Comparison of ENCODE assay signal across 12 cellular contexts in genomic region chr12:27123642-27124041, GRCh38. TPM values are rescaled to one million over a fixed set of nuclear protein-coding genes. Genes with fewer than 3 reads are reported as not detected.
DNase-seq lines count a peak whose midpoint lies in the region; ATAC-seq, FAIRE-seq and TF ChIP-seq lines count a peak whose summit lies in the region.
"Had no signal": no experiment of that assay in that cellular context is flagged by ENCODE, and none has a peak within 500 bp of the region (broad histone marks: within the 10 kb centered on the region; RNA-seq: fewer than 3 reads in every experiment).

No MANE protein-coding gene starts in this region.

- H3K4me3 Mint-ChIP-seq in activated T-helper 2 cell treated with anti-CD3 and anti-CD28 coated beads, Interferon-gamma antibody, Interleukin-2, Interleukin-4, amounts not matched to agents 10 μg/mL and 5 μg/mL and 100 μg/mL, durations not matched to agents 14 hours and 24 hours and 36 hours (ENCODE audit: low read depth): no peak overlapping the region

- peak; percentile 62 for TF ChIP-seq CTCF in Loucy (conservative IDR thresholded peaks at IDR 0.05; ENCODE audit: low read length)
- peak; percentile 46 for TF ChIP-seq CTCF in bronchial epithelial cell (IDR thresholded peaks at IDR 0.05; ENCODE audit: insufficient read depth, low read length, severe bottlenecking)
- peak; percentile 26 for TF ChIP-seq CTCF in osteoblast (IDR thresholded peaks at IDR 0.05; ENCODE audit: extremely low read depth, low read depth, low read length)

- intact Hi-C loops in activated T-helper 2 cell treated with anti-CD3 and anti-CD28 coated beads, Interferon-gamma antibody, Interleukin-2, Interleukin-4, amounts not matched to agents 10 μg/mL and 5 μg/mL and 100 μg/mL, durations not matched to agents 14 hours and 24 hours and 36 hours (cut with micrococcal nuclease): loop anchor here (5.0 kb wide), 1 partner anchor 101 kb away; the partner anchor contains the start of gene MED21

- ATAC-seq in GM21717 (IDR thresholded peaks at IDR 0.05; ENCODE audit: unreplicated experiment): no peak

- no peaks in the 10 kb centered on the region for H3K9me3 ChIP-seq in Loucy (ENCODE audit: insufficient read depth, low read depth, low read length)
- no peaks in the 10 kb centered on the region for H3K9me3 ChIP-seq in osteoblast (ENCODE audit: low read depth, low read length)
- H3K9me3 ChIP-seq: sigmoid colon had no signal

- H3K27me3 Mint-ChIP-seq in activated T-helper 2 cell treated with anti-CD3 and anti-CD28 coated beads, Interferon-gamma antibody, Interleukin-2, Interleukin-4, amounts not matched to agents 10 μg/mL and 5 μg/mL and 100 μg/mL, durations not matched to agents 14 hours and 24 hours and 36 hours (ENCODE audit: low read depth): peaks cover 5% of the 10 kb centered on the region

- no peaks in the 10 kb centered on the region for H3F3A ChIP-seq in Loucy (ENCODE audit: low read depth)

- no peaks in the 10 kb centered on the region for H3K36me3 Mint-ChIP-seq in activated T-helper 2 cell treated with anti-CD3 and anti-CD28 coated beads, Interferon-gamma antibody, Interleukin-2, Interleukin-4, amounts not matched to agents 10 μg/mL and 5 μg/mL and 100 μg/mL, durations not matched to agents 14 hours and 24 hours and 36 hours (ENCODE audit: low read depth)

- H3K9ac ChIP-seq in Loucy (ENCODE audit: low read depth, low read length, poor library complexity, severe bottlenecking): no peak overlapping the region

- no peak for FAIRE-seq in bronchial epithelial cell (lab: Jason Lieb, UNC)

- H3K4me1 Mint-ChIP-seq in activated T-helper 2 cell treated with anti-CD3 and anti-CD28 coated beads, Interferon-gamma antibody, Interleukin-2, Interleukin-4, amounts not matched to agents 10 μg/mL and 5 μg/mL and 100 μg/mL, durations not matched to agents 14 hours and 24 hours and 36 hours (ENCODE audit: low read depth): peaks cover 2% of the 10 kb centered on the region

- no peak overlapping the region for H3K4me3 ChIP-seq in Loucy (ENCODE audit: low read length, poor library complexity, severe bottlenecking)
- no peak overlapping the region for H3K4me3 ChIP-seq in bronchial epithelial cell (ENCODE audit: low read depth, low read length)
- H3K4me3 ChIP-seq in osteoblast (ENCODE audit: insufficient read depth, low read length): no peak overlapping the region
- H3K4me3 ChIP-seq: sigmoid colon had no signal

- H3K27ac ChIP-seq in osteoblast (ENCODE audit: low read depth, low read length): no peak overlapping the region
- H3K27ac ChIP-seq: epithelial cell of prostate, sigmoid colon had no signal

- H3K9me2 ChIP-seq in Loucy (replicated peaks; ENCODE audit: low read depth, low read length): no peaks in the 10 kb centered on the region

- H3K79me2 ChIP-seq in Loucy (ENCODE audit: insufficient read depth, low read length) (no peaks in the 10 kb centered on the region), osteoblast (ENCODE audit: insufficient read depth, low read length) (no peaks in the 10 kb centered on the region)

- DNase-seq in NCI-H146 (lab: John Stamatoyannopoulos, UW): peak; percentile 19
- DNase-seq in NCI-H146 treated with DMSO at 0.1 percent for 48 hours (lab: John Stamatoyannopoulos, UW; ENCODE audit: unreplicated experiment): no peak
- peak; percentile 58 for DNase-seq in bronchial epithelial cell (ENCODE audit: low read depth)
- no peak for DNase-seq in osteoblast (ENCODE audit: insufficient read length, low spot score, missing footprints)
- DNase-seq in KG1 (lab: John Stamatoyannopoulos, UW): no peak
- no peak for DNase-seq in activated T-helper 2 cell treated with anti-CD3 and anti-CD28 coated beads, Interferon-gamma antibody, Interleukin-2, Interleukin-4, amounts not matched to agents 10 μg/mL and 5 μg/mL and 100 μg/mL, durations not matched to agents 14 hours and 24 hours and 36 hours (ENCODE audit: low spot score)
- DNase-seq: sigmoid colon had no signal

- no peak overlapping the region for H3K4me2 ChIP-seq in Loucy (ENCODE audit: low read depth, low read length, poor library complexity, severe bottlenecking)
- H3K4me2 ChIP-seq in osteoblast (ENCODE audit: insufficient read depth, low read length): no peak overlapping the region

- no peak overlapping the region for H3K27ac Mint-ChIP-seq in activated T-helper 2 cell treated with anti-CD3 and anti-CD28 coated beads, Interferon-gamma antibody, Interleukin-2, Interleukin-4, amounts not matched to agents 10 μg/mL and 5 μg/mL and 100 μg/mL, durations not matched to agents 14 hours and 24 hours and 36 hours

- no peaks in the 10 kb centered on the region for H3K9me3 Mint-ChIP-seq in activated T-helper 2 cell treated with anti-CD3 and anti-CD28 coated beads, Interferon-gamma antibody, Interleukin-2, Interleukin-4, amounts not matched to agents 10 μg/mL and 5 μg/mL and 100 μg/mL, durations not matched to agents 14 hours and 24 hours and 36 hours

- H3K27me3 ChIP-seq in Loucy (ENCODE audit: insufficient read depth, low read length, poor library complexity, severe bottlenecking) (no peaks in the 10 kb centered on the region), bronchial epithelial cell (ENCODE audit: control insufficient read depth, insufficient read depth, low read length) (no peaks in the 10 kb centered on the region), osteoblast (ENCODE audit: insufficient read depth, low read length) (no peaks in the 10 kb centered on the region)
- H3K27me3 ChIP-seq: sigmoid colon had no signal

- no peaks in the 10 kb centered on the region for H4K20me1 ChIP-seq in Loucy (ENCODE audit: insufficient read depth, low read length, poor library complexity, severe bottlenecking)
- H4K20me1 ChIP-seq in osteoblast (ENCODE audit: insufficient read depth, low read length): no peaks in the 10 kb centered on the region

- H3K4me1 ChIP-seq in Loucy (ENCODE audit: insufficient read depth, low read length, poor library complexity, severe bottlenecking) (no peaks in the 10 kb centered on the region), osteoblast (ENCODE audit: insufficient read depth, low read length) (no peaks in the 10 kb centered on the region)
- H3K4me1 ChIP-seq: sigmoid colon had no signal

- H3K36me3 ChIP-seq in Loucy (ENCODE audit: insufficient read depth, low read length) (no peaks in the 10 kb centered on the region), bronchial epithelial cell (ENCODE audit: control insufficient read depth, insufficient read depth, low read length) (no peaks in the 10 kb centered on the region), osteoblast (ENCODE audit: insufficient read depth, low read length) (no peaks in the 10 kb centered on the region)
- H3K36me3 ChIP-seq: sigmoid colon had no signal

- no peak overlapping the region for H2AFZ ChIP-seq in Loucy (ENCODE audit: low read length)
- no peak overlapping the region for H2AFZ ChIP-seq in osteoblast (ENCODE audit: low read length)

RNA-seq across cellular contexts. Expression of gene C12orf71, which starts 41.3 kb away (rescaled TPM):
- total RNA-seq in bronchial epithelial cell: not detected in 2 replicates
- not detected in 2 replicates for total RNA-seq in osteoblast
- total RNA-seq in activated T-helper 2 cell treated with anti-CD3 and anti-CD28 coated beads, Interferon-gamma antibody, Interleukin-2, Interleukin-4, amounts not matched to agents 10 μg/mL and 5 μg/mL and 100 μg/mL, durations not matched to agents 14 hours and 24 hours and 36 hours: not detected in 2 replicates
- total RNA-seq: activated CD8-positive, alpha-beta memory T cell treated with anti-CD3 and anti-CD28 coated beads for 36 hours; sigmoid colon; temporal lobe had no signal

Comparison
In these comparisons a context has a peak if more than half of its experiments do, and no peak if none do; other contexts are left out.
1. DNase-seq: peak in NCI-H146 (single experiment) and bronchial epithelial cell (single experiment); none in NCI-H146 treated with DMSO at 0.1 percent for 48 hours (single experiment), osteoblast (single experiment), KG1 (single experiment) and activated T-helper 2 cell treated with anti-CD3 and anti-CD28 coated beads, Interferon-gamma antibody, Interleukin-2, Interleukin-4, amounts not matched to agents 10 μg/mL and 5 μg/mL and 100 μg/mL, durations not matched to agents 14 hours and 24 hours and 36 hours (single experiment).
2. Peak in every context shown above with its lines, with median percentiles within 50 percentile points of each other: CTCF ChIP-seq.